In the genomic region with DNA sequence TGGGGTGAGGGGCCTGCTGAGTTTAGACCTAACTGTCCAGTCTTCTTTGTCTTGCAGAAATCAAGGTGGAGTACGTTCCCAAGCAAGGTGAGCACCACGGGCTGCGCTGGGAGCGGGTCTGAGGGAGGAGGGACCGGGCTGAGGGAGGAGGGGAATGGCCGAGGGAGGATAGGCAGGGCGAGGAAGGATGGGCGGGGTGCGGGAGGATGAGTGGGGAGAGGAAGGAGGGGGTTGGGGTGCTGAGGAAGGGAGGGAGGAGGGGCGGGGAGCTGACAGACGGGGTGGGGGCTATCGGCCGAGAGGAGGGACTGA, we compare ENCODE assay signal across 15 cellular contexts. TPM values are rescaled to one million over a fixed set of nuclear protein-coding genes. Genes with fewer than 3 reads are reported as not detected.
DNase-seq lines count a peak whose midpoint lies in the region; ATAC-seq and TF ChIP-seq lines count a peak whose summit lies in the region.
"Had no signal": no experiment of that assay in that cellular context is flagged by ENCODE, and none has a peak within 500 bp of the region (broad histone marks: within the 10 kb centered on the region; RNA-seq: fewer than 3 reads in every experiment).

No MANE protein-coding gene starts in this region.

- ATAC-seq in HG02840 (IDR thresholded peaks at IDR 0.05; ENCODE audit: low FRiP score, unreplicated experiment), result no peak

- no peaks in the 10 kb centered on the region for H3K27me3 ChIP-seq in WERI-Rb-1 (ENCODE audit: insufficient read depth, low read depth, severe bottlenecking)
- peaks cover 6% of the 10 kb centered on the region for H3K27me3 ChIP-seq in iPS-15b (ENCODE audit: control insufficient read depth, insufficient read depth, low read length)
- H3K27me3 ChIP-seq: BLaER1 treated with 17β-estradiol and CSF1 and Interleukin-3, amounts not matched to agents 10 nM and 100 nM had no signal

- H3K27ac Mint-ChIP-seq in activated naive CD4-positive, alpha-beta T cell treated with anti-CD3 and anti-CD28 coated beads for 36 hours, result no peak overlapping the region
- H3K27ac Mint-ChIP-seq: CD4-positive, CD25-positive, alpha-beta regulatory T cell had no signal

- no peak for DNase-seq in activated naive CD4-positive, alpha-beta T cell treated with anti-CD3 and anti-CD28 coated beads for 36 hours
- no peak for DNase-seq in activated naive CD4-positive, alpha-beta T cell treated with Interleukin-2 at 50 U/mL for 16 hours
- DNase-seq in WERI-Rb-1 (no peak), NOMO-1 (lab: John Stamatoyannopoulos, UW; ENCODE audit: unreplicated experiment in 2 of 2) (no peak)
- DNase-seq: CD4-positive, CD25-positive, alpha-beta regulatory T cell; DMS53; GF-D8; GM23248 had no signal

- peak overlapping the region; percentile 9 for H3K4me3 Mint-ChIP-seq in activated naive CD4-positive, alpha-beta T cell treated with anti-CD3 and anti-CD28 coated beads for 36 hours
- H3K4me3 Mint-ChIP-seq: CD4-positive, CD25-positive, alpha-beta regulatory T cell had no signal

- CTCF ChIA-PET in activated naive CD4-positive, alpha-beta T cell treated with anti-CD3 and anti-CD28 coated beads for 36 hours (lab: Charles Lee), result interaction anchor here (1.1 kb wide), 1 partner anchor 9 kb away, joined by 4 read pairs; no protein-coding TSS in a partner anchor

- H3K4me1 ChIP-seq in iPS-15b (ENCODE audit: control insufficient read depth, insufficient read depth, low read length), result no peaks in the 10 kb centered on the region
- H3K4me1 ChIP-seq: HAP-1 had no signal

- no peaks in the 10 kb centered on the region for H3K4me1 Mint-ChIP-seq in activated naive CD4-positive, alpha-beta T cell treated with anti-CD3 and anti-CD28 coated beads for 36 hours (ENCODE audit: low read depth)

- no peaks in the 10 kb centered on the region for H3K9me3 Mint-ChIP-seq in activated naive CD4-positive, alpha-beta T cell treated with anti-CD3 and anti-CD28 coated beads for 36 hours

- no peak for TF ChIP-seq CTCF in WERI-Rb-1 (IDR thresholded peaks at IDR 0.05; ENCODE audit: low read depth, low read length)

- intact Hi-C loops in activated naive CD4-positive, alpha-beta T cell treated with anti-CD3 and anti-CD28 coated beads for 36 hours (cut with micrococcal nuclease), result no loop called here

- H3K27me3 Mint-ChIP-seq in activated naive CD4-positive, alpha-beta T cell treated with anti-CD3 and anti-CD28 coated beads for 36 hours (ENCODE audit: low read depth), result no peaks in the 10 kb centered on the region

- H3K36me3 Mint-ChIP-seq in activated naive CD4-positive, alpha-beta T cell treated with anti-CD3 and anti-CD28 coated beads for 36 hours (ENCODE audit: low read depth), result no peaks in the 10 kb centered on the region
- H3K36me3 Mint-ChIP-seq: CD4-positive, CD25-positive, alpha-beta regulatory T cell had no signal

- H3K27ac ChIP-seq in WERI-Rb-1, result no peak overlapping the region
- H3K27ac ChIP-seq: 22Rv1; BLaER1 treated with 17β-estradiol and CSF1 and Interleukin-3, amounts not matched to agents 10 nM and 100 nM; GM23248 had no signal

- no peaks in the 10 kb centered on the region for H3K9me3 ChIP-seq in WERI-Rb-1 (ENCODE audit: severe bottlenecking)
- no peaks in the 10 kb centered on the region for H3K9me3 ChIP-seq in iPS-15b (ENCODE audit: control insufficient read depth, insufficient read depth, low read length)
- H3K9me3 ChIP-seq: HAP-1 had no signal

- H3K4me3 ChIP-seq in WERI-Rb-1 (ENCODE audit: low read depth, low read length) (peak overlapping the region; percentile 53), iPS-15b (ENCODE audit: low read depth, low read length) (peak overlapping the region; percentile 53)
- H3K4me3 ChIP-seq: BLaER1 treated with 17β-estradiol and CSF1 and Interleukin-3, amounts not matched to agents 10 nM and 100 nM; GM23248; HAP-1 had no signal

- H3K9ac ChIP-seq in iPS-15b (ENCODE audit: low read depth, low read length), result no peak overlapping the region
- H3K9ac ChIP-seq: BLaER1 treated with 17β-estradiol and CSF1 and Interleukin-3, amounts not matched to agents 10 nM and 100 nM; GM23248 had no signal

- H3K36me3 ChIP-seq in WERI-Rb-1, result no peaks in the 10 kb centered on the region
- no peaks in the 10 kb centered on the region for H3K36me3 ChIP-seq in iPS-15b (ENCODE audit: control insufficient read depth, insufficient read depth, low read length)
- H3K36me3 ChIP-seq: BLaER1 treated with 17β-estradiol and CSF1 and Interleukin-3, amounts not matched to agents 10 nM and 100 nM; HAP-1 had no signal

RNA-seq across cellular contexts. Expression of gene MYBPC2, which starts 18.5 kb away (rescaled TPM):
- total RNA-seq in activated naive CD4-positive, alpha-beta T cell treated with anti-CD3 and anti-CD28 coated beads for 36 hours, result 1 to 10 TPM in 1 of 2 experiments, under 1 TPM in 1; 0.64 to 1.6 TPM
- total RNA-seq: A673, GM23248, HT1080 had no signal

RNA-seq across cellular contexts. Expression of gene EMC10, which starts 25.1 kb away (rescaled TPM):
- 10 to 100 TPM; 28.4 to 29.2 TPM for total RNA-seq in activated naive CD4-positive, alpha-beta T cell treated with anti-CD3 and anti-CD28 coated beads for 36 hours

RNA-seq across cellular contexts. Expression of gene GARIN5A, which starts 25.5 kb away (rescaled TPM):
- total RNA-seq in activated naive CD4-positive, alpha-beta T cell treated with anti-CD3 and anti-CD28 coated beads for 36 hours, result under 1 TPM in 1 of 2 experiments, not detected in 1; 0.57 TPM
- total RNA-seq: GM23248 had no signal

RNA-seq across cellular contexts. Expression of gene SPIB, which starts 32.4 kb away (rescaled TPM):
- under 1 TPM; 0.36 to 0.47 TPM for total RNA-seq in activated naive CD4-positive, alpha-beta T cell treated with anti-CD3 and anti-CD28 coated beads for 36 hours
- total RNA-seq: CD4-positive, CD25-positive, alpha-beta regulatory T cell; GM23248 had no signal

RNA-seq across cellular contexts. Expression of gene JOSD2, which starts 59.8 kb away (rescaled TPM):
- total RNA-seq in activated naive CD4-positive, alpha-beta T cell treated with anti-CD3 and anti-CD28 coated beads for 36 hours, result 10 to 100 TPM; 17.2 to 17.9 TPM
